In the genomic region with DNA sequence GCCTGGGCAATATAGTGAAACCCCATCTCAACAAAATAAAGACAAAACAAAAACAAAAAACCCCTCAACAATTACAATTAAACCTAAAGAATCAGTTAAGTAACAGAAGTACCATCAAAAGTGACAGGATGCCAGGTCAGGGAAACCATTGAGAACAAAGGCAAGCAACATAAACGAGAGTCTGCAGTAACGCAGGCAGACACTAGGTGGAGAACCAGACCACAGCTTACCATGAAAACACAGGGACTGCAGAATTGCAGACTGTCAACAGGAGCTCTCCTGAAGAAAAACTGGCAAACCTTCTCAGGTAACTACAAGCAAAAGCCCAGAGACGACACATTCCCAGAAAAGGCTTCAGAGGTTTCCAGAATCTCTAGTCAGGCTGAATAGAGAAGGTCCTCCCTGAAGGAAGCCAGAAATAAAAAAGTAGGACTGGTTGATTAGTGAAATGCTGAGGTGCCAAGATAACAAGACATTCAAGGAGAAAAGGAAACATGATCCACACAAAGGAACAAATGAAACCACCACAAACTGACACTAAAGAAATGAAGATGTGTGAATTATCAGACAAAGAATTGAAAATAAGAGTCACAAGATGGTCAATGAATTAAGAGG, we compare ENCODE assay signal across 8 cellular contexts. TPM values are rescaled to one million over a fixed set of nuclear protein-coding genes. Genes with fewer than 3 reads are reported as not detected.
DNase-seq lines count a peak whose midpoint lies in the region; ATAC-seq and TF ChIP-seq lines count a peak whose summit lies in the region.

No MANE protein-coding gene starts in this region.

- peak overlapping the region; percentile 34 for H3K4me3 Mint-ChIP-seq in osteocyte (ENCODE audit: unreplicated experiment)

- WGBS in transverse colon (ENCODE audit: low coverage in 1 of 2), 2 donors = 0 to 2% methylated on average over 2 to 3 of the region's 3 CpGs

- no peak for ATAC-seq in GM18873 (IDR thresholded peaks at IDR 0.05; ENCODE audit: low FRiP score, unreplicated experiment)

- no peak for TF ChIP-seq EP300 in transverse colon (IDR thresholded peaks at IDR 0.05; ENCODE audit: low read depth)

- in situ Hi-C loops in transverse colon (cut with MboI; ENCODE audit: low pct_ligation_motif_present in 1 of 4, low pct_unique_long_range_greater_than_20kb in 1 of 4, low sequenced_read_pairs in 3 of 4) = loop anchor here in 2 of 4 donors (10.0 kb wide), 2 partner anchors 139 to 319 kb away; a partner anchor contains a TSS

- peaks cover 19% of the 10 kb centered on the region for H3K4me1 Mint-ChIP-seq in osteocyte (ENCODE audit: unreplicated experiment)

- DNase-seq in ELF-1 (ENCODE audit: low read depth, low spot score) = peak; percentile 91
- peak; percentile 76 for DNase-seq in MV-4-11 (lab: John Stamatoyannopoulos, UW)
- peak; percentile 67 for DNase-seq in SK-N-DZ (ENCODE audit: low spot score)
- peak; percentile 5 to 49 (median 30) for DNase-seq in activated naive CD4-positive, alpha-beta T cell (lab: John Stamatoyannopoulos, UW)
- DNase-seq in foreskin melanocyte = peak; percentile 53
- no peak for DNase-seq in osteocyte (ENCODE audit: extremely low spot score, unreplicated experiment)
- peak; percentile 84 for DNase-seq in transverse colon

- H3K27me3 Mint-ChIP-seq in osteocyte (ENCODE audit: unreplicated experiment) = no peaks in the 10 kb centered on the region

- H3K27me3 ChIP-seq in transverse colon = no peaks in the 10 kb centered on the region

- peaks cover 12 to 28% of the 10 kb centered on the region in 2 donors for H3K9me3 ChIP-seq in transverse colon

- peak overlapping the region; percentile 31 for H3K27ac Mint-ChIP-seq in osteocyte (ENCODE audit: unreplicated experiment)

- peaks cover 11% of the 10 kb centered on the region for H3K36me3 Mint-ChIP-seq in osteocyte (ENCODE audit: unreplicated experiment)

- intact Hi-C loops in transverse colon (cut with DNase I; ENCODE audit: low total_unique reads) = no loop called here

- H3K4me3 ChIP-seq in transverse colon = no peak overlapping the region

- peaks cover 3% of the 10 kb centered on the region for H3K9me3 Mint-ChIP-seq in osteocyte (ENCODE audit: unreplicated experiment)

- TF ChIP-seq CTCF in osteocyte (IDR thresholded peaks at IDR 0.05) = peak; percentile 91
- TF ChIP-seq CTCF in transverse colon (IDR thresholded peaks at IDR 0.05) = peak; percentile 82 to 90 (median 88)

- H3K27ac ChIP-seq in transverse colon = peak overlapping the region in 2 of 4 donors; percentile 10 to 33

- no peak for TF ChIP-seq POLR2A in transverse colon (IDR thresholded peaks at IDR 0.05)

- peaks cover 0 to 3% (median 0%) of the 10 kb centered on the region in 4 donors for H3K36me3 ChIP-seq in transverse colon

- peaks cover 0 to 21% (median 5%) of the 10 kb centered on the region in 4 donors for H3K4me1 ChIP-seq in transverse colon

RNA-seq across cellular contexts. Expression of a gene that starts 2.2 kb away (rescaled TPM):
- polyA plus RNA-seq in SK-N-DZ (2014; cell fraction: cytosol; rRNA removed) = 1.6 and 2.1 TPM in 2 replicates
- 0.71 and 5.8 TPM in 2 replicates for polyA plus RNA-seq in SK-N-DZ (2014; cell fraction: nucleus; rRNA removed)
- total RNA-seq in osteocyte (5.1 TPM in 2 replicates), transverse colon (1 to 10 TPM in 2 of 4 donors, under 1 TPM in 1, not detected in 1; 1.00 to 4.4 (median 2.6) TPM)

RNA-seq across cellular contexts. Expression of a gene that starts 36.5 kb away (rescaled TPM):
- 3.0 and 3.4 TPM in 2 replicates for polyA plus RNA-seq in SK-N-DZ (2014; cell fraction: cytosol; rRNA removed)
- polyA plus RNA-seq in SK-N-DZ (2014; cell fraction: nucleus; rRNA removed) = 3.2 and 4.0 TPM in 2 replicates
- 15.3 and 15.9 TPM in 2 replicates for total RNA-seq in osteocyte
- 10 to 100 TPM in 2 of 4 donors, 1 to 10 TPM in 2; 5.6 to 12.5 (median 9.9) TPM for total RNA-seq in transverse colon

RNA-seq across cellular contexts. Expression of a gene that starts 59.3 kb away (rescaled TPM):
- 26.1 and 27.8 TPM in 2 replicates for polyA plus RNA-seq in SK-N-DZ (2014; cell fraction: cytosol; rRNA removed)
- 5.8 and 11.6 TPM in 2 replicates for polyA plus RNA-seq in SK-N-DZ (2014; cell fraction: nucleus; rRNA removed)
- total RNA-seq in osteocyte (24.8 and 28.4 TPM in 2 replicates), transverse colon (1 to 10 TPM; 3.4 to 9.7 (median 6.7) TPM)
